Comparison of ENCODE assay signal across 16 cellular contexts in genomic region chr2:117055499-117056375, GRCh38.
A peak's percentile ranks its signal among the peaks of the same experiment; 100 is the strongest.
DNase-seq lines count a peak whose midpoint lies in the region; ATAC-seq and TF ChIP-seq lines count a peak whose summit lies in the region.
"Had no signal": no experiment of that assay in that cellular context is flagged by ENCODE, and none has a peak within 500 bp of the region (broad histone marks: within the 10 kb centered on the region; RNA-seq: fewer than 3 reads in every experiment).

No MANE protein-coding gene starts in this region.

- CTCF ChIA-PET in WTC11 (lab: Charles Lee) = interaction anchor here (0.6 to 0.7 kb wide), 2 partner anchors 30 to 95 kb away, joined by 3 read pairs; no protein-coding TSS in a partner anchor

- H3K4me3 ChIP-seq in GM23338 (no peak overlapping the region), lower lobe of right lung (no peak overlapping the region)
- H3K4me3 ChIP-seq: GM12878 had no signal

- H3K9me3 Mint-ChIP-seq in GM23338 = no peaks in the 10 kb centered on the region
- H3K9me3 Mint-ChIP-seq in WTC11 = no peaks in the 10 kb centered on the region

- H3K27me3 ChIP-seq in GM23338 (ENCODE audit: insufficient read depth) (no peaks in the 10 kb centered on the region), lower lobe of right lung (ENCODE audit: low read depth) (no peaks in the 10 kb centered on the region)

- H3K4me1 Mint-ChIP-seq in GM23338 = peaks cover 7% of the 10 kb centered on the region; the same call in 1 of the 3 replicates
- H3K4me1 Mint-ChIP-seq in WTC11 = peaks cover 10% of the 10 kb centered on the region
- H3K4me1 Mint-ChIP-seq: CD4-positive, CD25-positive, alpha-beta regulatory T cell had no signal

- peaks cover 6% of the 10 kb centered on the region for H3K27me3 Mint-ChIP-seq in GM23338 (ENCODE audit: insufficient read depth, low read depth, poor library complexity)
- peaks cover 7% of the 10 kb centered on the region for H3K27me3 Mint-ChIP-seq in WTC11 (ENCODE audit: low read depth)
- H3K27me3 Mint-ChIP-seq: CD4-positive, CD25-positive, alpha-beta regulatory T cell had no signal

- H3K27ac Mint-ChIP-seq in GM23338 = no peak overlapping the region
- no peak overlapping the region for H3K27ac Mint-ChIP-seq in WTC11
- H3K27ac Mint-ChIP-seq: CD4-positive, CD25-positive, alpha-beta regulatory T cell; CD8-positive, alpha-beta T cell had no signal

- DNase-seq in GM23338 (ENCODE audit: low spot score) (peak; percentile 12), WTC11 (ENCODE audit: low spot score) (no peak), lower lobe of right lung (peak; percentile 36), cardiac septum (ENCODE audit: low spot score) (no peak), NCI-H1436 (lab: John Stamatoyannopoulos, UW) (no peak), COR-L47 (lab: John Stamatoyannopoulos, UW) (no peak), NCI-H2196 (lab: John Stamatoyannopoulos, UW; ENCODE audit: unreplicated experiment) (no peak)
- DNase-seq: C1 segment of cervical spinal cord; CD4-positive, CD25-positive, alpha-beta regulatory T cell; CD8-positive, alpha-beta T cell; DMS153; DND-41; GDM1; GOT3 had no signal

- TF ChIP-seq CTCF in GM23338 (conservative IDR thresholded peaks at IDR 0.05; ENCODE audit: low read depth in 2 of 2) = no peak
- no peak for TF ChIP-seq CTCF in WTC11 (IDR thresholded peaks at IDR 0.05)
- TF ChIP-seq CTCF in lower lobe of right lung (IDR thresholded peaks at IDR 0.05) = no peak

- H3K4me1 ChIP-seq in GM23338 (ENCODE audit: insufficient read depth) (0 out of 2 replicates have a peak, but pooled peaks cover 3% of the 10 kb centered on the region), lower lobe of right lung (no peaks in the 10 kb centered on the region)

- H3K4me3 Mint-ChIP-seq in GM23338 (no peak overlapping the region), WTC11 (no peak overlapping the region)
- H3K4me3 Mint-ChIP-seq: CD4-positive, CD25-positive, alpha-beta regulatory T cell; CD8-positive, alpha-beta T cell had no signal

- no peaks in the 10 kb centered on the region for H4K20me1 ChIP-seq in GM23338 (replicated peaks; ENCODE audit: insufficient read depth)

- H3K9me3 ChIP-seq in lower lobe of right lung = no peaks in the 10 kb centered on the region

- H3F3A ChIP-seq in GM23338 (replicated peaks; ENCODE audit: low read depth) = no peaks in the 10 kb centered on the region

- intact Hi-C loops in lower lobe of right lung (cut with DNase I) (no loop called here), cardiac septum (cut with DNase I) (no loop called here)

- H3K27ac ChIP-seq in GM23338 (ENCODE audit: low read depth) (no peak overlapping the region), lower lobe of right lung (no peak overlapping the region)

- no peaks in the 10 kb centered on the region for H3K36me3 Mint-ChIP-seq in GM23338 (ENCODE audit: low read depth)
- H3K36me3 Mint-ChIP-seq in WTC11 = no peaks in the 10 kb centered on the region
- H3K36me3 Mint-ChIP-seq: CD4-positive, CD25-positive, alpha-beta regulatory T cell; CD8-positive, alpha-beta T cell had no signal

- ATAC-seq in GM23338 (peak; percentile 53), WTC11 (peak; percentile 47; the same call in 1 of the 2 replicates), lower lobe of right lung (no peak)
- ATAC-seq: CD8-positive, alpha-beta T cell; GM12878; HCT116 had no signal

- H2AFZ ChIP-seq in GM23338 = 0 out of 2 replicates have a peak overlapping the region, but pooled peaks have one; percentile 56

- no peaks in the 10 kb centered on the region for H3K36me3 ChIP-seq in GM23338 (ENCODE audit: insufficient read depth)
- H3K36me3 ChIP-seq in lower lobe of right lung = no peaks in the 10 kb centered on the region

- POLR2A ChIA-PET in WTC11 (lab: Charles Lee) = no interaction called here

- no peaks in the 10 kb centered on the region for H3K79me2 ChIP-seq in GM23338 (replicated peaks; ENCODE audit: insufficient read depth)

- H3K4me2 ChIP-seq in GM23338 = no peak overlapping the region

- no peaks in the 10 kb centered on the region for H3K9me2 ChIP-seq in GM23338 (ENCODE audit: insufficient read depth)

TF ChIP-seq in GM23338, 12 proteins besides CTCF, POLR2A, EP300 and RAD21 (continues in another document):
- TF ChIP-seq JUNB (IDR thresholded peaks at IDR 0.05; ENCODE audit: unreplicated experiment) (no peak), EZH2 (IDR thresholded peaks at IDR 0.05; ENCODE audit: low read depth, unreplicated experiment) (no peak)

TF ChIP-seq in WTC11, 78 proteins besides CTCF, POLR2A, EP300 and RAD21:
- TF ChIP-seq TP53 (CRISPR knock-in tag; IDR thresholded peaks at IDR 0.05) (no peak), ZBTB21 (CRISPR knock-in tag; IDR thresholded peaks at IDR 0.05; ENCODE audit: borderline replicate concordance) (no peak), EMX1 (CRISPR knock-in tag; IDR thresholded peaks at IDR 0.05) (no peak), ARID4B (CRISPR knock-in tag; IDR thresholded peaks at IDR 0.05; ENCODE audit: borderline replicate concordance) (no peak), GTF2I (CRISPR knock-in tag; conservative IDR thresholded peaks at IDR 0.05) (no peak)

Comparison
In these comparisons a context has a peak if more than half of its experiments do, and no peak if none do; other contexts are left out.
1. ATAC-seq: peak in GM23338 (single experiment) and WTC11 (single experiment); none in lower lobe of right lung (0 of 2).
2. DNase-seq: peak in GM23338 (single experiment) and lower lobe of right lung (single experiment); none in WTC11 (single experiment), cardiac septum (single experiment), NCI-H1436 (single experiment), COR-L47 (single experiment) and NCI-H2196 (single experiment).